Comparison of ENCODE assay signal across 5 cellular contexts in genomic region chr15:49478982-49479381, GRCh38. TPM values are rescaled to one million over a fixed set of nuclear protein-coding genes. Genes with fewer than 3 reads are reported as not detected.
"Had no signal": no experiment of that assay in that cellular context is flagged by ENCODE, and none has a peak within 500 bp of the region (broad histone marks: within the 10 kb centered on the region; RNA-seq: fewer than 3 reads in every experiment).

No MANE protein-coding gene starts in this region.

RNA-seq across cellular contexts. Expression of gene FGF7, which starts 55.9 kb away (rescaled TPM):
- total RNA-seq: kidney epithelial cell, lung microvascular endothelial cell had no signal
- polyA plus RNA-seq: immature natural killer cell, keratinocyte, mammary epithelial cell had no signal
